In the genomic region with DNA sequence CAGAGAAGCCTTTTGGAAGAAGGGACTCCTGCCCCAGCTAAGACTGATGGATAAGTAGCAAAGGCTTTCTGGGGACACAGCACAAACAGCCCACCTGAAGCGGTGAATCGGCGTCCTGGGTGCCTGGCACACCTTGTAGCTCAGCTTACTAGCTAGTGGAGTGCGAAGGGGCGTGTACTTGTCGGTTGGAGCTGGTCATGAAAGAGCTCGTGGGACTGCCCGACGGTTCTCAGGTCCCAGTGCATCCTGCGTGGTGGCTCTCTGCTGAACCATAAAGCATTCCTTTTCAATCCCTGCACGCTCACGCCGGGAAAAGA, we compare ENCODE assay signal across 8 cellular contexts. TPM values are rescaled to one million over a fixed set of nuclear protein-coding genes. Genes with fewer than 3 reads are reported as not detected.
DNase-seq lines count a peak whose midpoint lies in the region; ATAC-seq and TF ChIP-seq lines count a peak whose summit lies in the region.

No MANE protein-coding gene starts in this region.

- peak; percentile 33 for ATAC-seq in GM18498 (IDR thresholded peaks at IDR 0.05; ENCODE audit: unreplicated experiment)
- ATAC-seq in GM21529 (IDR thresholded peaks at IDR 0.05; ENCODE audit: unreplicated experiment): peak; percentile 18
- peak; percentile 70 for ATAC-seq in lower lobe of right lung

- DNase-seq in Jurkat, Clone E6-1 (ENCODE audit: low read depth, low spot score): no peak
- no peak for DNase-seq in astrocyte of the spinal cord (ENCODE audit: low read depth, low spot score)
- no peak for DNase-seq in lower lobe of right lung
- DNase-seq in SHP77 (lab: John Stamatoyannopoulos, UW): no peak
- DNase-seq in NCI-H774 (lab: John Stamatoyannopoulos, UW): no peak

- TF ChIP-seq CTCF in astrocyte of the spinal cord (IDR thresholded peaks at IDR 0.05; ENCODE audit: low read depth, low read length) (no peak), lower lobe of right lung (IDR thresholded peaks at IDR 0.05) (no peak)

- H3K27me3 ChIP-seq in lower lobe of right lung (ENCODE audit: low read depth): no peaks in the 10 kb centered on the region

- peak overlapping the region; percentile 95 for H3K27ac ChIP-seq in lower lobe of right lung
- peak overlapping the region; percentile 49 for H3K27ac ChIP-seq in urinary bladder (ENCODE audit: low read depth)

- H3K36me3 ChIP-seq in lower lobe of right lung: no peaks in the 10 kb centered on the region
- no peaks in the 10 kb centered on the region for H3K36me3 ChIP-seq in urinary bladder (ENCODE audit: insufficient read depth)

- H3K4me1 ChIP-seq in lower lobe of right lung (peaks cover 40% of the 10 kb centered on the region), urinary bladder (ENCODE audit: insufficient read depth) (no peaks in the 10 kb centered on the region)

- intact Hi-C loops in lower lobe of right lung (cut with DNase I): no loop called here

- WGBS in urinary bladder: 1% methylated on average over 13 of the region's 13 CpGs

- in situ Hi-C loops in astrocyte of the spinal cord (cut with HindIII; ENCODE audit: low sequenced_read_pairs): no loop called here

- H3K4me3 ChIP-seq in Jurkat, Clone E6-1 (ENCODE audit: low read length): peak overlapping the region; percentile 85
- peak overlapping the region; percentile 87 for H3K4me3 ChIP-seq in astrocyte of the spinal cord (ENCODE audit: low read depth, low read length)
- peak overlapping the region; percentile 93 for H3K4me3 ChIP-seq in lower lobe of right lung
- H3K4me3 ChIP-seq in urinary bladder (ENCODE audit: low read depth, low read length): peak overlapping the region; percentile 92

- H3K9me3 ChIP-seq in lower lobe of right lung: no peaks in the 10 kb centered on the region

RNA-seq across cellular contexts. Expression of gene UVRAG, which starts 0.7 kb away (rescaled TPM):
- polyA plus RNA-seq in Jurkat, Clone E6-1 (2012; ENCODE audit: insufficient read depth, insufficient read length): 10.2 TPM
- total RNA-seq in lower lobe of right lung (36.0 TPM), urinary bladder (36.6 TPM)
- polyA plus RNA-seq in urinary bladder: 16.4 TPM

RNA-seq across cellular contexts. Expression of gene DGAT2, which starts 45.7 kb away (rescaled TPM):
- polyA plus RNA-seq in Jurkat, Clone E6-1 (2012; ENCODE audit: insufficient read depth, insufficient read length): 15.8 TPM
- 7.4 TPM for total RNA-seq in lower lobe of right lung
- total RNA-seq in urinary bladder: 9.5 TPM
- 19.4 TPM for polyA plus RNA-seq in urinary bladder

Comparison
In these comparisons a context has a peak if more than half of its experiments do, and no peak if none do; other contexts are left out.
1. ATAC-seq: peak in every context shown above with its lines; median percentile 70 in lower lobe of right lung; 33 in GM18498; 18 in GM21529.